ENCODE assay signal across 1 cellular context in the genomic region with DNA sequence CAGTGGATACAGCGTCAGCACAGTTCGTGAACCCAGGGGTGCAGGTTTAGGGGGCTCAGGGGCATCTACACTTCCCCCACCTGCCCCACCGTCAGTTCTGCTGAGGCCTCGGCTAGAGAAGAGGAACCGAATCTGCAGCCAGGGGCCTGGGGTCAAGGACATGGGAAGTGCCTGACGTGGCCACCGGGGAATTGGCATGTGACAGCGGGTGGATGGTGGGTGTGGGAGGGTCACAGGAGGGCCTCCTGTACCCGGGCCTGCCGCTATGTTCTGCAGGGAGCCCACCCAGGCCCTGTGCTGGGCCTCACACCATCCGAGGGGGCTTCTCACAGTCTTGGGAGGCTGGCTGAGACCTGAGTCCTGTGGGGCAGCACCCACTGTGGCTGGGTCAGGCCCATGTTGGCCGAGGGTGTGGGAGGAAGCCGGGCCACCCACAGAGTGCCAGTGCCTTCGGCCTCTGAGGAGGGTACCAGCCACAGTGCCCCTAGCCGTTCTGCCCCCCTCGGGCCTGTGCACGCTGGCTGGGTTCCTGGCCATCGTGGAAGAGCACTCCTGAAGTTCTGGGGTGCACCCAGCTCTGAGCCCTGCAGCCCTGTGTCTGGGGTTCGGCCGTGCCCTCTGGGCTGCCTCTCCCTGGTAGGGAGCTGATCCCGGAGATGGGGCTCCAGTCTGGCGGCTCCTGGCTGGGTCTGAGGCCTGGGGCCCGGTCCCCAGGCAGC.
TF ChIP-seq lines count a peak whose summit lies in the region.

No MANE protein-coding gene starts in this region.

TF ChIP-seq in HepG2, 621 proteins besides CTCF, POLR2A, EP300 and RAD21 (continued from another document and continues in another):
- TF ChIP-seq, protein P1, sequence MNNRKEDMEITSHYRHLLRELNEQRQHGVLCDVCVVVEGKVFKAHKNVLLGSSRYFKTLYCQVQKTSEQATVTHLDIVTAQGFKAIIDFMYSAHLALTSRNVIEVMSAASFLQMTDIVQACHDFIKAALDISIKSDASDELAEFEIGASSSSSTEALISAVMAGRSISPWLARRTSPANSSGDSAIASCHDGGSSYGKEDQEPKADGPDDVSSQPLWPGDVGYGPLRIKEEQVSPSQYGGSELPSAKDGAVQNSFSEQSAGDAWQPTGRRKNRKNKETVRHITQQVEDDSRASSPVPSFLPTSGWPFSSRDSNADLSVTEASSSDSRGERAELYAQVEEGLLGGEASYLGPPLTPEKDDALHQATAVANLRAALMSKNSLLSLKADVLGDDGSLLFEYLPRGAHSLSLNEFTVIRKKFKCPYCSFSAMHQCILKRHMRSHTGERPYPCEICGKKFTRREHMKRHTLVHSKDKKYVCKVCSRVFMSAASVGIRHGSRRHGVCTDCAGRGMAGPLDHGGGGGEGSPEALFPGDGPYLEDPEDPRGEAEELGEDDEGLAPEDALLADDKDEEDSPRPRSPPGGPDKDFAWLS (CRISPR knock-in tag; IDR thresholded peaks at IDR 0.05; ENCODE audit: borderline replicate concordance), result no peak
- TF ChIP-seq SMC3 (IDR thresholded peaks at IDR 0.05; ENCODE audit: low read length), result no peak
- TF ChIP-seq, protein P2, sequence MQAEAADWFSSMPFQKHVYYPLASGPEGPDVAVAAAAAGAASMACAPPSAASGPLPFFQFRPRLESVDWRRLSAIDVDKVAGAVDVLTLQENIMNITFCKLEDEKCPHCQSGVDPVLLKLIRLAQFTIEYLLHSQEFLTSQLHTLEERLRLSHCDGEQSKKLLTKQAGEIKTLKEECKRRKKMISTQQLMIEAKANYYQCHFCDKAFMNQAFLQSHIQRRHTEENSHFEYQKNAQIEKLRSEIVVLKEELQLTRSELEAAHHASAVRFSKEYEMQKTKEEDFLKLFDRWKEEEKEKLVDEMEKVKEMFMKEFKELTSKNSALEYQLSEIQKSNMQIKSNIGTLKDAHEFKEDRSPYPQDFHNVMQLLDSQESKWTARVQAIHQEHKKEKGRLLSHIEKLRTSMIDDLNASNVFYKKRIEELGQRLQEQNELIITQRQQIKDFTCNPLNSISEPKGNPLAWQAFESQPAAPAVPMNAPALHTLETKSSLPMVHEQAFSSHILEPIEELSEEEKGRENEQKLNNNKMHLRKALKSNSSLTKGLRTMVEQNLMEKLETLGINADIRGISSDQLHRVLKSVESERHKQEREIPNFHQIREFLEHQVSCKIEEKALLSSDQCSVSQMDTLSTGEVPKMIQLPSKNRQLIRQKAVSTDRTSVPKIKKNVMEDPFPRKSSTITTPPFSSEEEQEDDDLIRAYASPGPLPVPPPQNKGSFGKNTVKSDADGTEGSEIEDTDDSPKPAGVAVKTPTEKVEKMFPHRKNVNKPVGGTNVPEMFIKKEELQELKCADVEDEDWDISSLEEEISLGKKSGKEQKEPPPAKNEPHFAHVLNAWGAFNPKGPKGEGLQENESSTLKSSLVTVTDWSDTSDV (CRISPR knock-in tag; IDR thresholded peaks at IDR 0.05), result no peak
- no peak for TF ChIP-seq CBX1 (IDR thresholded peaks at IDR 0.05; ENCODE audit: low read depth)
- TF ChIP-seq SETDB1 (CRISPR knock-in tag; IDR thresholded peaks at IDR 0.05; ENCODE audit: borderline replicate concordance), result no peak
- no peak for TF ChIP-seq ZNF598 (CRISPR knock-in tag; IDR thresholded peaks at IDR 0.05; ENCODE audit: borderline replicate concordance)
- TF ChIP-seq, protein P3, sequence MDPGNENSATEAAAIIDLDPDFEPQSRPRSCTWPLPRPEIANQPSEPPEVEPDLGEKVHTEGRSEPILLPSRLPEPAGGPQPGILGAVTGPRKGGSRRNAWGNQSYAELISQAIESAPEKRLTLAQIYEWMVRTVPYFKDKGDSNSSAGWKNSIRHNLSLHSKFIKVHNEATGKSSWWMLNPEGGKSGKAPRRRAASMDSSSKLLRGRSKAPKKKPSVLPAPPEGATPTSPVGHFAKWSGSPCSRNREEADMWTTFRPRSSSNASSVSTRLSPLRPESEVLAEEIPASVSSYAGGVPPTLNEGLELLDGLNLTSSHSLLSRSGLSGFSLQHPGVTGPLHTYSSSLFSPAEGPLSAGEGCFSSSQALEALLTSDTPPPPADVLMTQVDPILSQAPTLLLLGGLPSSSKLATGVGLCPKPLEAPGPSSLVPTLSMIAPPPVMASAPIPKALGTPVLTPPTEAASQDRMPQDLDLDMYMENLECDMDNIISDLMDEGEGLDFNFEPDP (CRISPR knock-in tag; conservative IDR thresholded peaks at IDR 0.05), result no peak
- no peak for TF ChIP-seq MED8 (CRISPR knock-in tag; IDR thresholded peaks at IDR 0.05; ENCODE audit: insufficient replicate concordance)
- no peak for TF ChIP-seq ZNF777 (CRISPR knock-in tag; IDR thresholded peaks at IDR 0.05)
- TF ChIP-seq, protein P4, sequence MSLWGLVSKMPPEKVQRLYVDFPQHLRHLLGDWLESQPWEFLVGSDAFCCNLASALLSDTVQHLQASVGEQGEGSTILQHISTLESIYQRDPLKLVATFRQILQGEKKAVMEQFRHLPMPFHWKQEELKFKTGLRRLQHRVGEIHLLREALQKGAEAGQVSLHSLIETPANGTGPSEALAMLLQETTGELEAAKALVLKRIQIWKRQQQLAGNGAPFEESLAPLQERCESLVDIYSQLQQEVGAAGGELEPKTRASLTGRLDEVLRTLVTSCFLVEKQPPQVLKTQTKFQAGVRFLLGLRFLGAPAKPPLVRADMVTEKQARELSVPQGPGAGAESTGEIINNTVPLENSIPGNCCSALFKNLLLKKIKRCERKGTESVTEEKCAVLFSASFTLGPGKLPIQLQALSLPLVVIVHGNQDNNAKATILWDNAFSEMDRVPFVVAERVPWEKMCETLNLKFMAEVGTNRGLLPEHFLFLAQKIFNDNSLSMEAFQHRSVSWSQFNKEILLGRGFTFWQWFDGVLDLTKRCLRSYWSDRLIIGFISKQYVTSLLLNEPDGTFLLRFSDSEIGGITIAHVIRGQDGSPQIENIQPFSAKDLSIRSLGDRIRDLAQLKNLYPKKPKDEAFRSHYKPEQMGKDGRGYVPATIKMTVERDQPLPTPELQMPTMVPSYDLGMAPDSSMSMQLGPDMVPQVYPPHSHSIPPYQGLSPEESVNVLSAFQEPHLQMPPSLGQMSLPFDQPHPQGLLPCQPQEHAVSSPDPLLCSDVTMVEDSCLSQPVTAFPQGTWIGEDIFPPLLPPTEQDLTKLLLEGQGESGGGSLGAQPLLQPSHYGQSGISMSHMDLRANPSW (CRISPR knock-in tag; IDR thresholded peaks at IDR 0.05; ENCODE audit: borderline replicate concordance), result no peak
- TF ChIP-seq PHF8 (CRISPR knock-in tag; IDR thresholded peaks at IDR 0.05), result no peak; the same call in 1 of the 2 replicates
- no peak for TF ChIP-seq ZNF747 (CRISPR knock-in tag; IDR thresholded peaks at IDR 0.05; ENCODE audit: borderline replicate concordance)
- no peak for TF ChIP-seq ZNF549 (CRISPR knock-in tag; IDR thresholded peaks at IDR 0.05)
- no peak for TF ChIP-seq ZFP41 (CRISPR knock-in tag; IDR thresholded peaks at IDR 0.05; ENCODE audit: borderline replicate concordance)
- TF ChIP-seq ZNF556 (CRISPR knock-in tag; IDR thresholded peaks at IDR 0.05; ENCODE audit: borderline replicate concordance), result no peak
- no peak for TF ChIP-seq ZNF10 (CRISPR knock-in tag; IDR thresholded peaks at IDR 0.05; ENCODE audit: borderline replicate concordance, low read depth)
- TF ChIP-seq ZNF343 (CRISPR knock-in tag; IDR thresholded peaks at IDR 0.05), result no peak
- TF ChIP-seq, protein P5, sequence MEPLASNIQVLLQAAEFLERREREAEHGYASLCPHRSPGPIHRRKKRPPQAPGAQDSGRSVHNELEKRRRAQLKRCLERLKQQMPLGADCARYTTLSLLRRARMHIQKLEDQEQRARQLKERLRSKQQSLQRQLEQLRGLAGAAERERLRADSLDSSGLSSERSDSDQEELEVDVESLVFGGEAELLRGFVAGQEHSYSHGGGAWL (CRISPR knock-in tag; IDR thresholded peaks at IDR 0.05), result no peak
- TF ChIP-seq KMT2A (CRISPR knock-in tag; IDR thresholded peaks at IDR 0.05), result no peak
- no peak for TF ChIP-seq ZNF382 (CRISPR knock-in tag; IDR thresholded peaks at IDR 0.05; ENCODE audit: borderline replicate concordance)
- TF ChIP-seq JUNB (CRISPR knock-in tag; IDR thresholded peaks at IDR 0.05; ENCODE audit: borderline replicate concordance), result no peak
- no peak for TF ChIP-seq ZNF496 (CRISPR knock-in tag; IDR thresholded peaks at IDR 0.05; ENCODE audit: insufficient replicate concordance)
- TF ChIP-seq ZNF615 (CRISPR knock-in tag; IDR thresholded peaks at IDR 0.05; ENCODE audit: borderline replicate concordance), result no peak
- no peak for TF ChIP-seq ZNF550 (CRISPR knock-in tag; IDR thresholded peaks at IDR 0.05; ENCODE audit: borderline replicate concordance)
- no peak for TF ChIP-seq MEIS1 (CRISPR knock-in tag; IDR thresholded peaks at IDR 0.05; ENCODE audit: borderline replicate concordance)
- TF ChIP-seq, protein P6, sequence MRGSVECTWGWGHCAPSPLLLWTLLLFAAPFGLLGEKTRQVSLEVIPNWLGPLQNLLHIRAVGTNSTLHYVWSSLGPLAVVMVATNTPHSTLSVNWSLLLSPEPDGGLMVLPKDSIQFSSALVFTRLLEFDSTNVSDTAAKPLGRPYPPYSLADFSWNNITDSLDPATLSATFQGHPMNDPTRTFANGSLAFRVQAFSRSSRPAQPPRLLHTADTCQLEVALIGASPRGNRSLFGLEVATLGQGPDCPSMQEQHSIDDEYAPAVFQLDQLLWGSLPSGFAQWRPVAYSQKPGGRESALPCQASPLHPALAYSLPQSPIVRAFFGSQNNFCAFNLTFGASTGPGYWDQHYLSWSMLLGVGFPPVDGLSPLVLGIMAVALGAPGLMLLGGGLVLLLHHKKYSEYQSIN (CRISPR knock-in tag; IDR thresholded peaks at IDR 0.05; ENCODE audit: borderline replicate concordance), result no peak
- TF ChIP-seq ZNF775 (CRISPR knock-in tag; IDR thresholded peaks at IDR 0.05; ENCODE audit: borderline replicate concordance), result no peak
- no peak for TF ChIP-seq SOX6 (IDR thresholded peaks at IDR 0.05)
- no peak for TF ChIP-seq SOX6 (CRISPR knock-in tag; IDR thresholded peaks at IDR 0.05)
- no peak for TF ChIP-seq NFYC (CRISPR knock-in tag; IDR thresholded peaks at IDR 0.05)
- no peak for TF ChIP-seq SIN3B (IDR thresholded peaks at IDR 0.05; ENCODE audit: low read length)
- no peak for TF ChIP-seq ELF4 (CRISPR knock-in tag; IDR thresholded peaks at IDR 0.05; ENCODE audit: borderline replicate concordance)
- no peak for TF ChIP-seq ZNF577 (CRISPR knock-in tag; IDR thresholded peaks at IDR 0.05; ENCODE audit: borderline replicate concordance, low read depth)
- 0 out of 2 replicates have a peak, but pooled peaks have one; percentile 1 for TF ChIP-seq ZNF33B (CRISPR knock-in tag; IDR thresholded peaks at IDR 0.05)
- no peak for TF ChIP-seq ZNF530 (CRISPR knock-in tag; IDR thresholded peaks at IDR 0.05; ENCODE audit: low read depth)
- TF ChIP-seq ZNF260 (CRISPR knock-in tag; IDR thresholded peaks at IDR 0.05; ENCODE audit: borderline replicate concordance, low read depth), result no peak
- TF ChIP-seq, protein P7, sequence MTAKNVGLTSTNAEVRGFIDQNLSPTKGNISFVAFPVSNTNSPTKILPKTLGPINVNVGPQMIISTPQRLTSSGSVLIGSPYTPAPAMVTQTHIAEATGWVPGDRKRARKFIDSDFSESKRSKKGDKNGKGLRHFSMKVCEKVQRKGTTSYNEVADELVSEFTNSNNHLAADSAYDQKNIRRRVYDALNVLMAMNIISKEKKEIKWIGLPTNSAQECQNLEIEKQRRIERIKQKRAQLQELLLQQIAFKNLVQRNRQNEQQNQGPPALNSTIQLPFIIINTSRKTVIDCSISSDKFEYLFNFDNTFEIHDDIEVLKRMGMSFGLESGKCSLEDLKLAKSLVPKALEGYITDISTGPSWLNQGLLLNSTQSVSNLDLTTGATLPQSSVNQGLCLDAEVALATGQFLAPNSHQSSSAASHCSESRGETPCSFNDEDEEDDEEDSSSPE (CRISPR knock-in tag; IDR thresholded peaks at IDR 0.05), result no peak
- TF ChIP-seq, protein P8, sequence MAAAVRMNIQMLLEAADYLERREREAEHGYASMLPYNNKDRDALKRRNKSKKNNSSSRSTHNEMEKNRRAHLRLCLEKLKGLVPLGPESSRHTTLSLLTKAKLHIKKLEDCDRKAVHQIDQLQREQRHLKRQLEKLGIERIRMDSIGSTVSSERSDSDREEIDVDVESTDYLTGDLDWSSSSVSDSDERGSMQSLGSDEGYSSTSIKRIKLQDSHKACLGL (CRISPR knock-in tag; IDR thresholded peaks at IDR 0.05), result peak; percentile 41; the same call in 1 of the 2 replicates
- TF ChIP-seq KLF9 (CRISPR knock-in tag; IDR thresholded peaks at IDR 0.05; ENCODE audit: low read depth), result no peak
- TF ChIP-seq, protein P9, sequence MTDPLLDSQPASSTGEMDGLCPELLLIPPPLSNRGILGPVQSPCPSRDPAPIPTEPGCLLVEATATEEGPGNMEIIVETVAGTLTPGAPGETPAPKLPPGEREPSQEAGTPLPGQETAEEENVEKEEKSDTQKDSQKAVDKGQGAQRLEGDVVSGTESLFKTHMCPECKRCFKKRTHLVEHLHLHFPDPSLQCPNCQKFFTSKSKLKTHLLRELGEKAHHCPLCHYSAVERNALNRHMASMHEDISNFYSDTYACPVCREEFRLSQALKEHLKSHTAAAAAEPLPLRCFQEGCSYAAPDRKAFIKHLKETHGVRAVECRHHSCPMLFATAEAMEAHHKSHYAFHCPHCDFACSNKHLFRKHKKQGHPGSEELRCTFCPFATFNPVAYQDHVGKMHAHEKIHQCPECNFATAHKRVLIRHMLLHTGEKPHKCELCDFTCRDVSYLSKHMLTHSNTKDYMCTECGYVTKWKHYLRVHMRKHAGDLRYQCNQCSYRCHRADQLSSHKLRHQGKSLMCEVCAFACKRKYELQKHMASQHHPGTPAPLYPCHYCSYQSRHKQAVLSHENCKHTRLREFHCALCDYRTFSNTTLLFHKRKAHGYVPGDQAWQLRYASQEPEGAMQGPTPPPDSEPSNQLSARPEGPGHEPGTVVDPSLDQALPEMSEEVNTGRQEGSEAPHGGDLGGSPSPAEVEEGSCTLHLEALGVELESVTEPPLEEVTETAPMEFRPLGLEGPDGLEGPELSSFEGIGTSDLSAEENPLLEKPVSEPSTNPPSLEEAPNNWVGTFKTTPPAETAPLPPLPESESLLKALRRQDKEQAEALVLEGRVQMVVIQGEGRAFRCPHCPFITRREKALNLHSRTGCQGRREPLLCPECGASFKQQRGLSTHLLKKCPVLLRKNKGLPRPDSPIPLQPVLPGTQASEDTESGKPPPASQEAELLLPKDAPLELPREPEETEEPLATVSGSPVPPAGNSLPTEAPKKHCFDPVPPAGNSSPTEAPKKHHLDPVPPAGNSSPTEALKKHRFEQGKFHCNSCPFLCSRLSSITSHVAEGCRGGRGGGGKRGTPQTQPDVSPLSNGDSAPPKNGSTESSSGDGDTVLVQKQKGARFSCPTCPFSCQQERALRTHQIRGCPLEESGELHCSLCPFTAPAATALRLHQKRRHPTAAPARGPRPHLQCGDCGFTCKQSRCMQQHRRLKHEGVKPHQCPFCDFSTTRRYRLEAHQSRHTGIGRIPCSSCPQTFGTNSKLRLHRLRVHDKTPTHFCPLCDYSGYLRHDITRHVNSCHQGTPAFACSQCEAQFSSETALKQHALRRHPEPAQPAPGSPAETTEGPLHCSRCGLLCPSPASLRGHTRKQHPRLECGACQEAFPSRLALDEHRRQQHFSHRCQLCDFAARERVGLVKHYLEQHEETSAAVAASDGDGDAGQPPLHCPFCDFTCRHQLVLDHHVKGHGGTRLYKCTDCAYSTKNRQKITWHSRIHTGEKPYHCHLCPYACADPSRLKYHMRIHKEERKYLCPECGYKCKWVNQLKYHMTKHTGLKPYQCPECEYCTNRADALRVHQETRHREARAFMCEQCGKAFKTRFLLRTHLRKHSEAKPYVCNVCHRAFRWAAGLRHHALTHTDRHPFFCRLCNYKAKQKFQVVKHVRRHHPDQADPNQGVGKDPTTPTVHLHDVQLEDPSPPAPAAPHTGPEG (CRISPR knock-in tag; IDR thresholded peaks at IDR 0.05), result no peak
- no peak for TF ChIP-seq MATR3 (CRISPR knock-in tag; IDR thresholded peaks at IDR 0.05)
- TF ChIP-seq ZZZ3 (CRISPR knock-in tag; IDR thresholded peaks at IDR 0.05; ENCODE audit: borderline replicate concordance), result no peak
- no peak for TF ChIP-seq CEBPG (CRISPR knock-in tag; IDR thresholded peaks at IDR 0.05)
- no peak for TF ChIP-seq ZNF460 (CRISPR knock-in tag; IDR thresholded peaks at IDR 0.05; ENCODE audit: borderline replicate concordance)
